11 cellular contexts compared by ENCODE assay signal in genomic region chr18:48543228-48543627, GRCh38. TPM values are rescaled to one million over a fixed set of nuclear protein-coding genes. Genes with fewer than 3 reads are reported as not detected.
DNase-seq lines count a peak whose midpoint lies in the region; ATAC-seq and TF ChIP-seq lines count a peak whose summit lies in the region.
"Had no signal": no experiment of that assay in that cellular context is flagged by ENCODE, and none has a peak within 500 bp of the region (broad histone marks: within the 10 kb centered on the region; RNA-seq: fewer than 3 reads in every experiment).

No MANE protein-coding gene starts in this region.

- no peaks in the 10 kb centered on the region for H3K36me3 ChIP-seq in HCT116 (ENCODE audit: control insufficient read depth in 1 of 2, insufficient read depth in 2 of 2, low read length in 2 of 2)
- no peaks in the 10 kb centered on the region for H3K36me3 ChIP-seq in PC-9 (ENCODE audit: low read depth)
- H3K36me3 ChIP-seq in mammary epithelial cell (ENCODE audit: insufficient read depth, low read length): peaks cover 2% of the 10 kb centered on the region
- no peaks in the 10 kb centered on the region for H3K36me3 ChIP-seq in rectal smooth muscle tissue (ENCODE audit: control insufficient read depth, insufficient read depth, low read length)

- H3K4me2 ChIP-seq in HCT116 (ENCODE audit: low read length) (peak overlapping the region; percentile 97), PC-9 (peak overlapping the region; percentile 37), mammary epithelial cell (ENCODE audit: insufficient read depth, low read depth, low read length) (peak overlapping the region; percentile 62)

- intact Hi-C loops in HCT116 (cut with micrococcal nuclease) (no loop called here), PC-9 (cut with micrococcal nuclease; ENCODE audit: unreplicated experiment) (loop anchor here (1.0 to 2.0 kb wide), 2 partner anchors 80 to 119 kb away; no protein-coding TSS in a partner anchor), mammary epithelial cell (cut with micrococcal nuclease) (no loop called here)

- peaks cover 5% of the 10 kb centered on the region; the same call in 1 of the 2 replicates for H3K79me2 ChIP-seq in HCT116 (ENCODE audit: insufficient read depth, low read length)
- peaks cover 20% of the 10 kb centered on the region for H3K79me2 ChIP-seq in PC-9 (ENCODE audit: low read depth)
- H3K79me2 ChIP-seq in mammary epithelial cell (ENCODE audit: insufficient read depth, low read length): peaks cover 85% of the 10 kb centered on the region

- H3K27ac ChIP-seq in HCT116 (ENCODE audit: low read depth, low read length) (peak overlapping the region; percentile 48), PC-9 (peak overlapping the region; percentile 55), mammary epithelial cell (ENCODE audit: insufficient read depth, low read depth, low read length) (peak overlapping the region; percentile 91), rectal smooth muscle tissue (ENCODE audit: low read depth, low read length) (peak overlapping the region; percentile 31)

- H3K27me3 ChIP-seq in HCT116 (ENCODE audit: insufficient read depth, low read length): no peaks in the 10 kb centered on the region
- no peaks in the 10 kb centered on the region for H3K27me3 ChIP-seq in PC-9 (ENCODE audit: insufficient read depth, low read depth)
- H3K27me3 ChIP-seq in mammary epithelial cell (ENCODE audit: insufficient read depth, low read length): no peaks in the 10 kb centered on the region
- H3K27me3 ChIP-seq in rectal smooth muscle tissue (ENCODE audit: control insufficient read depth, insufficient read depth, low read length): no peaks in the 10 kb centered on the region

- POLR2A ChIA-PET in HCT116 (lab: Charles Lee): no interaction called here
- POLR2A ChIA-PET in PC-9 (lab: Charles Lee; ENCODE audit: unreplicated experiment): no interaction called here

- H3K4me3 ChIP-seq in HCT116 (replicated peaks in 1 of 2; ENCODE audit: low read depth in 1 of 2, low read length in 2 of 2): peak overlapping the region in 1 of 2 experiments; percentile 31; a peak in 2 of 4 replicates
- H3K4me3 ChIP-seq in PC-9: no peak overlapping the region
- H3K4me3 ChIP-seq in mammary epithelial cell (replicated peaks in 1 of 3; ENCODE audit: insufficient read depth in 1 of 3, low read depth in 2 of 3, low read length in 3 of 3): no peak overlapping the region
- H3K4me3 ChIP-seq in rectal smooth muscle tissue (ENCODE audit: low read length): no peak overlapping the region

- TF ChIP-seq CTCF in HCT116 (IDR thresholded peaks at IDR 0.05 in 2 of 3, conservative IDR thresholded peaks at IDR 0.05 in 1 of 3; ENCODE audit: borderline replicate concordance in 1 of 3, insufficient read depth in 1 of 3, low read depth in 2 of 3, low read length in 2 of 3): no peak
- TF ChIP-seq CTCF in PC-9 (conservative IDR thresholded peaks at IDR 0.05): no peak
- TF ChIP-seq CTCF in mammary epithelial cell (conservative IDR thresholded peaks at IDR 0.05 in 1 of 2, IDR thresholded peaks at IDR 0.05 in 1 of 2; ENCODE audit: extremely low read depth in 1 of 2, insufficient read depth in 1 of 2, low read depth in 1 of 2, low read length in 2 of 2): no peak

- H3K9me3 ChIP-seq in HCT116 (ENCODE audit: control insufficient read depth in 1 of 2, insufficient read depth in 1 of 2, low read depth in 1 of 2, low read length in 2 of 2) (no peaks in the 10 kb centered on the region), PC-9 (ENCODE audit: insufficient read depth, low read depth) (no peaks in the 10 kb centered on the region), mammary epithelial cell (replicated peaks; ENCODE audit: insufficient read depth, low read length) (no peaks in the 10 kb centered on the region)

- no peak for TF ChIP-seq POLR2A in HCT116 (IDR thresholded peaks at IDR 0.05; ENCODE audit: borderline replicate concordance, extremely low read depth, insufficient read depth, insufficient read length)

- no peak for ATAC-seq in HCT116
- no peak for ATAC-seq in HG03045 (IDR thresholded peaks at IDR 0.05; ENCODE audit: unreplicated experiment)
- ATAC-seq: activated CD4-positive, CD25-positive, alpha-beta regulatory T cell treated with anti-CD3 and anti-CD28 coated beads, Interleukin-2, amount 50 U/mL, for 24 hours; naive thymus-derived CD8-positive, alpha-beta T cell had no signal

- TF ChIP-seq RAD21 in HCT116 (IDR thresholded peaks at IDR 0.05; ENCODE audit: low read depth): no peak

- no peak for DNase-seq in HCT116 (ENCODE audit: low read depth, low spot score)
- DNase-seq in PC-9: peak; percentile 25 to 55
- DNase-seq in mammary epithelial cell: peak; percentile 21
- no peak for DNase-seq in NCI-H82 (lab: John Stamatoyannopoulos, UW)
- DNase-seq in NCI-H446 (lab: John Stamatoyannopoulos, UW): no peak
- DNase-seq in cortex of kidney (lab: John Stamatoyannopoulos, UW): no peak
- DNase-seq: GDM1; naive thymus-derived CD8-positive, alpha-beta T cell had no signal

- H4K20me1 ChIP-seq in HCT116 (ENCODE audit: insufficient read depth) (no peaks in the 10 kb centered on the region), PC-9 (ENCODE audit: insufficient read depth) (no peaks in the 10 kb centered on the region), mammary epithelial cell (ENCODE audit: insufficient read depth, low read length) (no peaks in the 10 kb centered on the region)

- dilution Hi-C loops in mammary epithelial cell (cut with HindIII; ENCODE audit: low sequenced_read_pairs): no loop called here

- 69% methylated on average over 6 of the region's 8 CpGs for WGBS in mammary epithelial cell (ENCODE audit: low coverage, missing lambda C conversion rate)

- BruUV-seq in HCT116 (replicated peaks; lab: Mats Ljungman, UMichigan) (no TSS peak), PC-9 (replicated peaks; lab: Mats Ljungman, UMichigan) (no TSS peak), mammary epithelial cell (replicated peaks; lab: Mats Ljungman, UMichigan) (no TSS peak)

- CTCF ChIA-PET in HCT116 (lab: Charles Lee) (no interaction called here), PC-9 (lab: Charles Lee) (interaction anchor here (1.0 kb wide), 1 partner anchor 50 kb away, joined by 4 read pairs; no protein-coding TSS in a partner anchor), mammary epithelial cell (lab: Charles Lee; ENCODE audit: low non-redundant PET) (no interaction called here)

- H2AFZ ChIP-seq in HCT116 (ENCODE audit: low read depth, low read length, poor library complexity, severe bottlenecking) (no peak overlapping the region), PC-9 (no peak overlapping the region), mammary epithelial cell (ENCODE audit: low read depth, low read length) (no peak overlapping the region)

- peaks cover 25% of the 10 kb centered on the region for H3F3A ChIP-seq in PC-9 (ENCODE audit: insufficient read depth, low read depth)

- H3K4me1 ChIP-seq in HCT116 (ENCODE audit: control insufficient read depth in 1 of 2, insufficient read depth in 2 of 2, low read length in 2 of 2) (peaks cover 35 to 49% of the 10 kb centered on the region in 2 experiments), PC-9 (replicated peaks; ENCODE audit: insufficient read depth) (peaks cover 42% of the 10 kb centered on the region), mammary epithelial cell (ENCODE audit: insufficient read depth, low read length) (peaks cover 62% of the 10 kb centered on the region), rectal smooth muscle tissue (ENCODE audit: control insufficient read depth, insufficient read depth, low read length) (peaks cover 49% of the 10 kb centered on the region)

- in situ Hi-C loops in mammary epithelial cell (cut with MboI; ENCODE audit: low sequenced_read_pairs in 2 of 2): no loop called here

- H3K9ac ChIP-seq in HCT116 (ENCODE audit: low read length) (peak overlapping the region; percentile 29), mammary epithelial cell (ENCODE audit: insufficient read depth, low read length) (peak overlapping the region; percentile 54), rectal smooth muscle tissue (ENCODE audit: low read length) (no peak overlapping the region)

- RAD21 ChIA-PET in HCT116 (lab: Charles Lee; ENCODE audit: low non-redundant PET in 1 of 2, low total read pairs in 2 of 2, uncharacterized antibody in 2 of 2, unreplicated experiment in 2 of 2): no interaction called here

- H3K9me2 ChIP-seq in HCT116 (ENCODE audit: insufficient read depth): no peaks in the 10 kb centered on the region
- H3K9me2 ChIP-seq in PC-9 (ENCODE audit: insufficient read depth): no peaks in the 10 kb centered on the region

TF ChIP-seq in HCT116, 20 proteins besides CTCF, POLR2A, EP300 and RAD21 (continues in another document):
- no peak for TF ChIP-seq ELF1 (IDR thresholded peaks at IDR 0.05; ENCODE audit: borderline replicate concordance, low read depth)
- TF ChIP-seq REST (IDR thresholded peaks at IDR 0.05; ENCODE audit: low read depth): no peak
- TF ChIP-seq MAX (IDR thresholded peaks at IDR 0.05): no peak

RNA-seq across cellular contexts. Expression of gene CTIF, which starts 4.4 kb away (rescaled TPM):
- total RNA-seq in HCT116 (2021; ENCODE audit: unreplicated experiment): 19.7 TPM
- 13.8 and 14.6 TPM in 2 replicates for polyA plus RNA-seq in HCT116 (2012)
- total RNA-seq in PC-9 (2021): 17.0 and 26.2 TPM in 2 replicates
- 10 to 100 TPM; 68.8 to 70.8 TPM for total RNA-seq in mammary epithelial cell
- polyA plus RNA-seq in mammary epithelial cell: 13.8 TPM
- 37.5 TPM for polyA minus RNA-seq in mammary epithelial cell

Comparison
In these comparisons a context has a peak if more than half of its experiments do, and no peak if none do; other contexts are left out.
1. DNase-seq: peak in PC-9 (2 of 2) and mammary epithelial cell (single experiment); none in HCT116 (single experiment), NCI-H82 (single experiment), NCI-H446 (0 of 2) and cortex of kidney (single experiment).
2. H3K27ac ChIP-seq: peak in every context shown above with its lines; median percentile 91 in mammary epithelial cell; 55 in PC-9; 48 in HCT116; 31 in rectal smooth muscle tissue.
3. H3K4me2 ChIP-seq: peak in every context shown above with its lines; median percentile 97 in HCT116; 62 in mammary epithelial cell; 37 in PC-9.